ENCODE assay signal across 1 cellular context in the genomic region with DNA sequence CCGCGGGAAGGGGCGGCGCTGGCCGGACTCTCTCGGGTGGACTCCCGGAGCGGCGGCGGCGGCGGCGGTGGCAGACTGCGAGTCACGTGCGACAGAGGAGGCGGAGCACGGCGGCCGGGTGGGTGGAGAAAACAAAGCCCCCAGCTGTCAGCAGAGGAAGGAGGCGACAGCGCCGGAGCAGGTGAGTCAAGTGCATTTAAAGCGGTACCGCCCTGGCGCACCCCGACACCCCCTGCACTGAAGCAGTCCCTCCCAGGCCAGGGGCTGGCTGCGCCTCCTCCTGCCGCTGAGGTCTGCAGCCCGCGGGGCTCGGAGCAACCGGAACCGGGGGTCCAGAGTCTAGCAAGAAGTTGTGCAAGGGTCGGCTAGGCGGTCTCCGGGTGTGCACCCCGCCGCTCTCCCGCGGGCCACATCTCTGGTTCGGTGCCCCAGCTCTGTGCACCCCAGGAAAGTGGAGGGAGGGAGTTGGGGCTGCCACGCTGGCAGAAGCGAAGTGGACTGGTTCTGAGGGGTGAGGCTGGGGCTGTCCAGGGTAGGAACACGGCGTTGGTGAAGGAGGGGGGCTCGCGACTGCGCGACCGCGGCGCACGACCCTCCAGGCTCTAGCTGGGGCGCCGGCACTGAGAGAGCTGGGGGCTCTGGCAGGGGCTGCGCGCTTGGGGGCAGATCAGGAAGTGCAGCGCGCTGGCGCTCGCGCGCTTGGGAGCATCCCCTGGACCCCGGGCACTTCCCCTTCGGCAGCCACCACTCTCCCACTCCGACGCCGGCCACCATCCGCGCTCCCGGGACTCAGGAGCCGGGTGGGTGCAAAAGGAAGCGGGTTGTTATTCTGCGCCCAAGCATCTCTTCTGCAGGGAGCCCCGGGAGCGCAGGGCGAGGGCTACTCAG.
A peak's percentile ranks its signal among the peaks of the same experiment; 100 is the strongest.
TF ChIP-seq lines count a peak whose summit lies in the region.

No MANE protein-coding gene starts in this region.

TF ChIP-seq in K562, 482 proteins besides CTCF, POLR2A, EP300 and RAD21 (continued from another document and continues in another):
- TF ChIP-seq, protein P1, sequence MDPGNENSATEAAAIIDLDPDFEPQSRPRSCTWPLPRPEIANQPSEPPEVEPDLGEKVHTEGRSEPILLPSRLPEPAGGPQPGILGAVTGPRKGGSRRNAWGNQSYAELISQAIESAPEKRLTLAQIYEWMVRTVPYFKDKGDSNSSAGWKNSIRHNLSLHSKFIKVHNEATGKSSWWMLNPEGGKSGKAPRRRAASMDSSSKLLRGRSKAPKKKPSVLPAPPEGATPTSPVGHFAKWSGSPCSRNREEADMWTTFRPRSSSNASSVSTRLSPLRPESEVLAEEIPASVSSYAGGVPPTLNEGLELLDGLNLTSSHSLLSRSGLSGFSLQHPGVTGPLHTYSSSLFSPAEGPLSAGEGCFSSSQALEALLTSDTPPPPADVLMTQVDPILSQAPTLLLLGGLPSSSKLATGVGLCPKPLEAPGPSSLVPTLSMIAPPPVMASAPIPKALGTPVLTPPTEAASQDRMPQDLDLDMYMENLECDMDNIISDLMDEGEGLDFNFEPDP (CRISPR knock-in tag; IDR thresholded peaks at IDR 0.05), result no peak
- no peak for TF ChIP-seq ILF3 (IDR thresholded peaks at IDR 0.05; ENCODE audit: borderline replicate concordance)
- no peak for TF ChIP-seq ZNF175 (CRISPR knock-in tag; IDR thresholded peaks at IDR 0.05; ENCODE audit: low read depth)
- TF ChIP-seq CREBBP (IDR thresholded peaks at IDR 0.05; ENCODE audit: low read depth, low read length), result no peak
- no peak for TF ChIP-seq HNRNPLL (IDR thresholded peaks at IDR 0.05; ENCODE audit: low read depth, low read length, poor library complexity, severe bottlenecking)
- no peak for TF ChIP-seq HLTF (IDR thresholded peaks at IDR 0.05)
- no peak for TF ChIP-seq POLR3A (IDR thresholded peaks at IDR 0.05; ENCODE audit: borderline replicate concordance, extremely low read depth, insufficient read depth, insufficient read length)
- TF ChIP-seq, protein P2, sequence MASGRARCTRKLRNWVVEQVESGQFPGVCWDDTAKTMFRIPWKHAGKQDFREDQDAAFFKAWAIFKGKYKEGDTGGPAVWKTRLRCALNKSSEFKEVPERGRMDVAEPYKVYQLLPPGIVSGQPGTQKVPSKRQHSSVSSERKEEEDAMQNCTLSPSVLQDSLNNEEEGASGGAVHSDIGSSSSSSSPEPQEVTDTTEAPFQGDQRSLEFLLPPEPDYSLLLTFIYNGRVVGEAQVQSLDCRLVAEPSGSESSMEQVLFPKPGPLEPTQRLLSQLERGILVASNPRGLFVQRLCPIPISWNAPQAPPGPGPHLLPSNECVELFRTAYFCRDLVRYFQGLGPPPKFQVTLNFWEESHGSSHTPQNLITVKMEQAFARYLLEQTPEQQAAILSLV (tag; IDR thresholded peaks at IDR 0.05), result no peak
- no peak for TF ChIP-seq MECOM (CRISPR knock-in tag; IDR thresholded peaks at IDR 0.05)
- TF ChIP-seq, protein P3, sequence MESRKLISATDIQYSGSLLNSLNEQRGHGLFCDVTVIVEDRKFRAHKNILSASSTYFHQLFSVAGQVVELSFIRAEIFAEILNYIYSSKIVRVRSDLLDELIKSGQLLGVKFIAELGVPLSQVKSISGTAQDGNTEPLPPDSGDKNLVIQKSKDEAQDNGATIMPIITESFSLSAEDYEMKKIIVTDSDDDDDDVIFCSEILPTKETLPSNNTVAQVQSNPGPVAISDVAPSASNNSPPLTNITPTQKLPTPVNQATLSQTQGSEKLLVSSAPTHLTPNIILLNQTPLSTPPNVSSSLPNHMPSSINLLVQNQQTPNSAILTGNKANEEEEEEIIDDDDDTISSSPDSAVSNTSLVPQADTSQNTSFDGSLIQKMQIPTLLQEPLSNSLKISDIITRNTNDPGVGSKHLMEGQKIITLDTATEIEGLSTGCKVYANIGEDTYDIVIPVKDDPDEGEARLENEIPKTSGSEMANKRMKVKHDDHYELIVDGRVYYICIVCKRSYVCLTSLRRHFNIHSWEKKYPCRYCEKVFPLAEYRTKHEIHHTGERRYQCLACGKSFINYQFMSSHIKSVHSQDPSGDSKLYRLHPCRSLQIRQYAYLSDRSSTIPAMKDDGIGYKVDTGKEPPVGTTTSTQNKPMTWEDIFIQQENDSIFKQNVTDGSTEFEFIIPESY (CRISPR knock-in tag; IDR thresholded peaks at IDR 0.05), result no peak
- no peak for TF ChIP-seq LCOR (CRISPR knock-in tag; IDR thresholded peaks at IDR 0.05)
- no peak for TF ChIP-seq MTA1 (IDR thresholded peaks at IDR 0.05; ENCODE audit: borderline replicate concordance)
- TF ChIP-seq FOXK2 (conservative IDR thresholded peaks at IDR 0.05 in 1 of 2, IDR thresholded peaks at IDR 0.05 in 1 of 2; ENCODE audit: low read depth in 2 of 2), result no peak
- TF ChIP-seq PHB2 (IDR thresholded peaks at IDR 0.05; ENCODE audit: low read depth), result no peak
- no peak for TF ChIP-seq ZNF551 (CRISPR knock-in tag; IDR thresholded peaks at IDR 0.05)
- no peak for TF ChIP-seq MXI1 (IDR thresholded peaks at IDR 0.05; ENCODE audit: low read depth, low read length)
- no peak for TF ChIP-seq PHF20 (IDR thresholded peaks at IDR 0.05; ENCODE audit: partially characterized antibody)
- TF ChIP-seq HOXB6 (CRISPR knock-in tag; IDR thresholded peaks at IDR 0.05; ENCODE audit: borderline replicate concordance), result no peak
- TF ChIP-seq, protein P4, sequence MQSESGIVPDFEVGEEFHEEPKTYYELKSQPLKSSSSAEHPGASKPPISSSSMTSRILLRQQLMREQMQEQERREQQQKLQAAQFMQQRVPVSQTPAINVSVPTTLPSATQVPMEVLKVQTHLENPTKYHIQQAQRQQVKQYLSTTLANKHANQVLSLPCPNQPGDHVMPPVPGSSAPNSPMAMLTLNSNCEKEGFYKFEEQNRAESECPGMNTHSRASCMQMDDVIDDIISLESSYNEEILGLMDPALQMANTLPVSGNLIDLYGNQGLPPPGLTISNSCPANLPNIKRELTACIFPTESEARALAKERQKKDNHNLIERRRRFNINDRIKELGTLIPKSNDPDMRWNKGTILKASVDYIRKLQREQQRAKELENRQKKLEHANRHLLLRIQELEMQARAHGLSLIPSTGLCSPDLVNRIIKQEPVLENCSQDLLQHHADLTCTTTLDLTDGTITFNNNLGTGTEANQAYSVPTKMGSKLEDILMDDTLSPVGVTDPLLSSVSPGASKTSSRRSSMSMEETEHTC (IDR thresholded peaks at IDR 0.05), result 0 out of 2 replicates have a peak, but pooled peaks have one; percentile 1
- no peak for TF ChIP-seq RHOXF2B (CRISPR knock-in tag; conservative IDR thresholded peaks at IDR 0.05)
- no peak for TF ChIP-seq ZBTB17 (CRISPR knock-in tag; IDR thresholded peaks at IDR 0.05)
- no peak for TF ChIP-seq ZSCAN32 (CRISPR knock-in tag; IDR thresholded peaks at IDR 0.05)
- TF ChIP-seq, protein P5, sequence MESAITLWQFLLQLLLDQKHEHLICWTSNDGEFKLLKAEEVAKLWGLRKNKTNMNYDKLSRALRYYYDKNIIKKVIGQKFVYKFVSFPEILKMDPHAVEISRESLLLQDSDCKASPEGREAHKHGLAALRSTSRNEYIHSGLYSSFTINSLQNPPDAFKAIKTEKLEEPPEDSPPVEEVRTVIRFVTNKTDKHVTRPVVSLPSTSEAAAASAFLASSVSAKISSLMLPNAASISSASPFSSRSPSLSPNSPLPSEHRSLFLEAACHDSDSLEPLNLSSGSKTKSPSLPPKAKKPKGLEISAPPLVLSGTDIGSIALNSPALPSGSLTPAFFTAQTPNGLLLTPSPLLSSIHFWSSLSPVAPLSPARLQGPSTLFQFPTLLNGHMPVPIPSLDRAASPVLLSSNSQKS (CRISPR knock-in tag; IDR thresholded peaks at IDR 0.05), result no peak
- TF ChIP-seq, protein P6, sequence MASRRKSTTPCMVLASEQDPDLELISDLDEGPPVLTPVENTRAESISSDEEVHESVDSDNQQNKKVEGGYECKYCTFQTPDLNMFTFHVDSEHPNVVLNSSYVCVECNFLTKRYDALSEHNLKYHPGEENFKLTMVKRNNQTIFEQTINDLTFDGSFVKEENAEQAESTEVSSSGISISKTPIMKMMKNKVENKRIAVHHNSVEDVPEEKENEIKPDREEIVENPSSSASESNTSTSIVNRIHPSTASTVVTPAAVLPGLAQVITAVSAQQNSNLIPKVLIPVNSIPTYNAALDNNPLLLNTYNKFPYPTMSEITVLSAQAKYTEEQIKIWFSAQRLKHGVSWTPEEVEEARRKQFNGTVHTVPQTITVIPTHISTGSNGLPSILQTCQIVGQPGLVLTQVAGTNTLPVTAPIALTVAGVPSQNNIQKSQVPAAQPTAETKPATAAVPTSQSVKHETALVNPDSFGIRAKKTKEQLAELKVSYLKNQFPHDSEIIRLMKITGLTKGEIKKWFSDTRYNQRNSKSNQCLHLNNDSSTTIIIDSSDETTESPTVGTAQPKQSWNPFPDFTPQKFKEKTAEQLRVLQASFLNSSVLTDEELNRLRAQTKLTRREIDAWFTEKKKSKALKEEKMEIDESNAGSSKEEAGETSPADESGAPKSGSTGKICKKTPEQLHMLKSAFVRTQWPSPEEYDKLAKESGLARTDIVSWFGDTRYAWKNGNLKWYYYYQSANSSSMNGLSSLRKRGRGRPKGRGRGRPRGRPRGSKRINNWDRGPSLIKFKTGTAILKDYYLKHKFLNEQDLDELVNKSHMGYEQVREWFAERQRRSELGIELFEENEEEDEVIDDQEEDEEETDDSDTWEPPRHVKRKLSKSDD (conservative IDR thresholded peaks at IDR 0.05; ENCODE audit: low read length), result no peak
- TF ChIP-seq, protein P7, sequence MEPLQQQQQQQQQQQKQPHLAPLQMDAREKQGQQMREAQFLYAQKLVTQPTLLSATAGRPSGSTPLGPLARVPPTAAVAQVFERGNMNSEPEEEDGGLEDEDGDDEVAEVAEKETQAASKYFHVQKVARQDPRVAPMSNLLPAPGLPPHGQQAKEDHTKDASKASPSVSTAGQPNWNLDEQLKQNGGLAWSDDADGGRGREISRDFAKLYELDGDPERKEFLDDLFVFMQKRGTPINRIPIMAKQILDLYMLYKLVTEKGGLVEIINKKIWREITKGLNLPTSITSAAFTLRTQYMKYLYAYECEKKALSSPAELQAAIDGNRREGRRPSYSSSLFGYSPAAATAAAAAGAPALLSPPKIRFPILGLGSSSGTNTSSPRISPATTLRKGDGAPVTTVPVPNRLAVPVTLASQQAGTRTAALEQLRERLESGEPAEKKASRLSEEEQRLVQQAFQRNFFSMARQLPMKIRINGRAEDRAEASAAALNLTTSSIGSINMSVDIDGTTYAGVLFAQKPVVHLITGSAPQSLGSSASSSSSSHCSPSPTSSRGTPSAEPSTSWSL (CRISPR knock-in tag; IDR thresholded peaks at IDR 0.05; ENCODE audit: borderline replicate concordance), result no peak
- TF ChIP-seq POLR2H (tag; IDR thresholded peaks at IDR 0.05; ENCODE audit: low read depth), result no peak
- TF ChIP-seq ADNP (tag; IDR thresholded peaks at IDR 0.05), result no peak
- TF ChIP-seq TEAD1 (CRISPR knock-in tag; IDR thresholded peaks at IDR 0.05), result no peak
- TF ChIP-seq, protein P8, sequence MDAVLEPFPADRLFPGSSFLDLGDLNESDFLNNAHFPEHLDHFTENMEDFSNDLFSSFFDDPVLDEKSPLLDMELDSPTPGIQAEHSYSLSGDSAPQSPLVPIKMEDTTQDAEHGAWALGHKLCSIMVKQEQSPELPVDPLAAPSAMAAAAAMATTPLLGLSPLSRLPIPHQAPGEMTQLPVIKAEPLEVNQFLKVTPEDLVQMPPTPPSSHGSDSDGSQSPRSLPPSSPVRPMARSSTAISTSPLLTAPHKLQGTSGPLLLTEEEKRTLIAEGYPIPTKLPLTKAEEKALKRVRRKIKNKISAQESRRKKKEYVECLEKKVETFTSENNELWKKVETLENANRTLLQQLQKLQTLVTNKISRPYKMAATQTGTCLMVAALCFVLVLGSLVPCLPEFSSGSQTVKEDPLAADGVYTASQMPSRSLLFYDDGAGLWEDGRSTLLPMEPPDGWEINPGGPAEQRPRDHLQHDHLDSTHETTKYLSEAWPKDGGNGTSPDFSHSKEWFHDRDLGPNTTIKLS (IDR thresholded peaks at IDR 0.05; ENCODE audit: borderline replicate concordance, low read depth), result peak; percentile 27; the same call in 1 of the 2 replicates
- TF ChIP-seq NR2F6 (CRISPR knock-in tag; IDR thresholded peaks at IDR 0.05), result no peak
- no peak for TF ChIP-seq ZFP30 (CRISPR knock-in tag; IDR thresholded peaks at IDR 0.05; ENCODE audit: borderline replicate concordance)
- TF ChIP-seq ZNF12 (CRISPR knock-in tag; IDR thresholded peaks at IDR 0.05), result no peak
- TF ChIP-seq, protein P9, sequence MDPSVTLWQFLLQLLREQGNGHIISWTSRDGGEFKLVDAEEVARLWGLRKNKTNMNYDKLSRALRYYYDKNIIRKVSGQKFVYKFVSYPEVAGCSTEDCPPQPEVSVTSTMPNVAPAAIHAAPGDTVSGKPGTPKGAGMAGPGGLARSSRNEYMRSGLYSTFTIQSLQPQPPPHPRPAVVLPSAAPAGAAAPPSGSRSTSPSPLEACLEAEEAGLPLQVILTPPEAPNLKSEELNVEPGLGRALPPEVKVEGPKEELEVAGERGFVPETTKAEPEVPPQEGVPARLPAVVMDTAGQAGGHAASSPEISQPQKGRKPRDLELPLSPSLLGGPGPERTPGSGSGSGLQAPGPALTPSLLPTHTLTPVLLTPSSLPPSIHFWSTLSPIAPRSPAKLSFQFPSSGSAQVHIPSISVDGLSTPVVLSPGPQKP (CRISPR knock-in tag; IDR thresholded peaks at IDR 0.05), result no peak
- no peak for TF ChIP-seq SAFB (IDR thresholded peaks at IDR 0.05; ENCODE audit: borderline replicate concordance, low read depth, low read length)
- no peak for TF ChIP-seq EZH2 (IDR thresholded peaks at IDR 0.05; ENCODE audit: borderline replicate concordance, low read depth, low read length)
- TF ChIP-seq, protein P10, sequence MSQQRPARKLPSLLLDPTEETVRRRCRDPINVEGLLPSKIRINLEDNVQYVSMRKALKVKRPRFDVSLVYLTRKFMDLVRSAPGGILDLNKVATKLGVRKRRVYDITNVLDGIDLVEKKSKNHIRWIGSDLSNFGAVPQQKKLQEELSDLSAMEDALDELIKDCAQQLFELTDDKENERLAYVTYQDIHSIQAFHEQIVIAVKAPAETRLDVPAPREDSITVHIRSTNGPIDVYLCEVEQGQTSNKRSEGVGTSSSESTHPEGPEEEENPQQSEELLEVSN (IDR thresholded peaks at IDR 0.05; ENCODE audit: borderline replicate concordance in 1 of 2, extremely low read depth in 1 of 2, insufficient read depth in 1 of 2, insufficient read length in 1 of 2, low read depth in 1 of 2, low read length in 1 of 2, poor library complexity in 1 of 2, severe bottlenecking in 1 of 2), result peak in 1 of 2 experiments; percentile 50
- TF ChIP-seq ZNF165 (CRISPR knock-in tag; IDR thresholded peaks at IDR 0.05; ENCODE audit: borderline replicate concordance), result no peak
- TF ChIP-seq NELFE (IDR thresholded peaks at IDR 0.05; ENCODE audit: insufficient read depth, insufficient read length), result no peak
- TF ChIP-seq FOXA1 (IDR thresholded peaks at IDR 0.05; ENCODE audit: borderline replicate concordance), result no peak
- TF ChIP-seq CBX1 (IDR thresholded peaks at IDR 0.05; ENCODE audit: low read depth), result no peak
- no peak for TF ChIP-seq ZNF445 (CRISPR knock-in tag; IDR thresholded peaks at IDR 0.05; ENCODE audit: low read depth)
- TF ChIP-seq MCM2 (IDR thresholded peaks at IDR 0.05; ENCODE audit: low read depth), result no peak
- TF ChIP-seq SPI1 (IDR thresholded peaks at IDR 0.05; ENCODE audit: borderline replicate concordance, low read depth, low read length), result peak; percentile 64
- peak; percentile 23; the same call in 1 of the 2 replicates for TF ChIP-seq PHF8 (IDR thresholded peaks at IDR 0.05; ENCODE audit: borderline replicate concordance, low read length)
- no peak for TF ChIP-seq TSC22D4 (tag; IDR thresholded peaks at IDR 0.05)
- TF ChIP-seq NFE2L1 (tag; IDR thresholded peaks at IDR 0.05; ENCODE audit: borderline replicate concordance, low read depth), result no peak
- TF ChIP-seq, protein P11, sequence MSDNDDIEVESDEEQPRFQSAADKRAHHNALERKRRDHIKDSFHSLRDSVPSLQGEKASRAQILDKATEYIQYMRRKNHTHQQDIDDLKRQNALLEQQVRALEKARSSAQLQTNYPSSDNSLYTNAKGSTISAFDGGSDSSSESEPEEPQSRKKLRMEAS (CRISPR knock-in tag; IDR thresholded peaks at IDR 0.05), result 0 out of 2 replicates have a peak, but pooled peaks have one; percentile 41
- TF ChIP-seq MBD2 (IDR thresholded peaks at IDR 0.05; ENCODE audit: borderline replicate concordance, low read depth), result no peak
